In genomic region chr10:63464402-63465292, GRCh38 we compare ENCODE assay signal across 9 cellular contexts. TPM values are rescaled to one million over a fixed set of nuclear protein-coding genes. Genes with fewer than 3 reads are reported as not detected.
DNase-seq lines count a peak whose midpoint lies in the region; ATAC-seq, FAIRE-seq and TF ChIP-seq lines count a peak whose summit lies in the region.
"Had no signal": no experiment of that assay in that cellular context is flagged by ENCODE, and none has a peak within 500 bp of the region (broad histone marks: within the 10 kb centered on the region; RNA-seq: fewer than 3 reads in every experiment).

No MANE protein-coding gene starts in this region.

- H4K8ac ChIP-seq in trophoblast cell (ENCODE audit: low read depth, low read length): peak overlapping the region; percentile 30

- peak overlapping the region; percentile 90 for H3K14ac ChIP-seq in trophoblast cell (ENCODE audit: low read length)

- WGBS in trophoblast cell (ENCODE audit: extremely low coverage, insufficient coverage, insufficient read length): no CpG with 5 or more reads among the region's 35 CpGs

- H3K27ac ChIP-seq in trophoblast cell (ENCODE audit: low read depth, low read length): peak overlapping the region; percentile 96

- no peaks in the 10 kb centered on the region for H3K4me1 ChIP-seq in trophoblast cell (ENCODE audit: control insufficient read depth in 1 of 2, insufficient read depth in 2 of 2, low read length in 2 of 2)

- H3K27me3 ChIP-seq in trophoblast cell (ENCODE audit: insufficient read depth, low read length): no peaks in the 10 kb centered on the region

- H3K4me3 ChIP-seq in trophoblast cell (ENCODE audit: low read depth, low read length): peak overlapping the region; percentile 99

- peak overlapping the region; percentile 82 for H2BK5ac ChIP-seq in trophoblast cell (ENCODE audit: low read depth, low read length, poor library complexity)

- POLR2A ChIA-PET in activated CD8-positive, alpha-beta T cell treated with anti-CD3 and anti-CD28 coated beads, Interleukin-2, amount 10 ng/mL, durations not matched to agents 7 days and 5 days (lab: Charles Lee): interaction anchor here (1.2 kb wide), 1 partner anchor 196 kb away, joined by 6 read pairs; no protein-coding TSS in a partner anchor

- H3K18ac ChIP-seq in trophoblast cell (ENCODE audit: low read length): peak overlapping the region; percentile 91

- H3K4me2 ChIP-seq in trophoblast cell (ENCODE audit: low read length): peak overlapping the region; percentile 72

- FAIRE-seq in GM12891 (lab: Jason Lieb, UNC): peak; percentile 47
- FAIRE-seq in frontal cortex (lab: Jason Lieb, UNC): no peak
- FAIRE-seq: colon had no signal

- peak overlapping the region; percentile 93 for H3K4me3 Mint-ChIP-seq in activated CD8-positive, alpha-beta T cell treated with anti-CD3 and anti-CD28 coated beads, Interleukin-2, amount 10 ng/mL, durations not matched to agents 7 days and 5 days

- peak overlapping the region; percentile 93 for H3K9ac ChIP-seq in trophoblast cell (ENCODE audit: low read length)

- no peak overlapping the region for H2AFZ ChIP-seq in trophoblast cell (ENCODE audit: insufficient read depth, low read length, poor library complexity)

- peak; percentile 52 for ATAC-seq in GM21717 (IDR thresholded peaks at IDR 0.05; ENCODE audit: unreplicated experiment)
- ATAC-seq in activated CD8-positive, alpha-beta T cell treated with anti-CD3 and anti-CD28 coated beads, Interleukin-2, amount 10 ng/mL, durations not matched to agents 7 days and 5 days: peak; percentile 50

- no peak overlapping the region for H3K27ac Mint-ChIP-seq in activated CD8-positive, alpha-beta T cell treated with anti-CD3 and anti-CD28 coated beads, Interleukin-2, amount 10 ng/mL, durations not matched to agents 7 days and 5 days

- peaks cover 2% of the 10 kb centered on the region for H3K27me3 Mint-ChIP-seq in activated CD8-positive, alpha-beta T cell treated with anti-CD3 and anti-CD28 coated beads, Interleukin-2, amount 10 ng/mL, durations not matched to agents 7 days and 5 days (ENCODE audit: low read depth)

- peak overlapping the region; percentile 72 for H4K91ac ChIP-seq in trophoblast cell (ENCODE audit: low read depth, low read length)

- peaks cover 17% of the 10 kb centered on the region for H3K4me1 Mint-ChIP-seq in activated CD8-positive, alpha-beta T cell treated with anti-CD3 and anti-CD28 coated beads, Interleukin-2, amount 10 ng/mL, durations not matched to agents 7 days and 5 days (ENCODE audit: low read depth)

- H2AK5ac ChIP-seq in trophoblast cell (ENCODE audit: low read length): no peak overlapping the region

- H3K23ac ChIP-seq in trophoblast cell (ENCODE audit: low read length): no peak overlapping the region

- H3K36me3 Mint-ChIP-seq in activated CD8-positive, alpha-beta T cell treated with anti-CD3 and anti-CD28 coated beads, Interleukin-2, amount 10 ng/mL, durations not matched to agents 7 days and 5 days (ENCODE audit: low read depth): peaks cover 2% of the 10 kb centered on the region

- H3K4ac ChIP-seq in trophoblast cell (ENCODE audit: low read depth, low read length): no peak overlapping the region

- H4K12ac ChIP-seq in trophoblast cell (ENCODE audit: low read depth, low read length): peak overlapping the region; percentile 23

- no peaks in the 10 kb centered on the region for H3K36me3 ChIP-seq in trophoblast cell (ENCODE audit: control insufficient read depth in 1 of 2, insufficient read depth in 2 of 2, low read length in 2 of 2)

- no peak overlapping the region for H2BK12ac ChIP-seq in trophoblast cell (ENCODE audit: low read length)

- CTCF ChIA-PET in activated CD8-positive, alpha-beta T cell treated with anti-CD3 and anti-CD28 coated beads, Interleukin-2, amount 10 ng/mL, durations not matched to agents 7 days and 5 days (lab: Charles Lee): interaction anchor here (0.6 to 2.7 kb wide), 11 partner anchors 9 to 297 kb away, joined by 3 to 11 read pairs (median 3); no protein-coding TSS in a partner anchor

- H2BK120ac ChIP-seq in trophoblast cell (ENCODE audit: insufficient read depth, low read length, poor library complexity): peak overlapping the region; percentile 41

- no peak for TF ChIP-seq POLR2A in GM12891 (IDR thresholded peaks at IDR 0.05; ENCODE audit: low read depth, low read length)

- no peaks in the 10 kb centered on the region for H3K9me3 Mint-ChIP-seq in activated CD8-positive, alpha-beta T cell treated with anti-CD3 and anti-CD28 coated beads, Interleukin-2, amount 10 ng/mL, durations not matched to agents 7 days and 5 days (ENCODE audit: insufficient read depth)

- DNase-seq in GM12891 (ENCODE audit: insufficient read length, low spot score) (no peak), frontal cortex (ENCODE audit: low spot score in 2 of 2) (peak; percentile 14 to 27), trophoblast cell (peak; percentile 1 to 44), D341Med (ENCODE audit: low spot score) (no peak), GF-D8 (lab: John Stamatoyannopoulos, UW) (no peak)
- DNase-seq in activated CD8-positive, alpha-beta T cell treated with anti-CD3 and anti-CD28 coated beads, Interleukin-2, amount 10 ng/mL, durations not matched to agents 7 days and 5 days: no peak

- H3K9me3 ChIP-seq in trophoblast cell (ENCODE audit: insufficient read depth, low read depth, low read length): no peaks in the 10 kb centered on the region

- H3K79me2 ChIP-seq in trophoblast cell (ENCODE audit: control insufficient read depth, insufficient read depth, low read length, poor library complexity): peaks cover 12% of the 10 kb centered on the region

- TF ChIP-seq RAD21 in Ishikawa (IDR thresholded peaks at IDR 0.05; ENCODE audit: low read depth): no peak

- TF ChIP-seq EP300 in Ishikawa (IDR thresholded peaks at IDR 0.05; ENCODE audit: borderline replicate concordance): no peak; the same call in 1 of the 2 replicates

- H3K79me1 ChIP-seq in trophoblast cell (ENCODE audit: low read length): peaks cover 15% of the 10 kb centered on the region

TF ChIP-seq in GM12891, 5 proteins besides CTCF, POLR2A, EP300 and RAD21:
- TF ChIP-seq SPI1 (IDR thresholded peaks at IDR 0.05; ENCODE audit: low read depth, low read length) (no peak), PAX5 (IDR thresholded peaks at IDR 0.05; ENCODE audit: insufficient read depth, low read length, severe bottlenecking) (no peak), POLR2AphosphoS5 (IDR thresholded peaks at IDR 0.05; ENCODE audit: low read depth, low read length) (no peak), TAF1 (IDR thresholded peaks at IDR 0.05; ENCODE audit: low read depth, low read length) (no peak), POU2F2 (IDR thresholded peaks at IDR 0.05; ENCODE audit: low read depth, low read length) (no peak)

TF ChIP-seq in Ishikawa, 13 proteins besides CTCF, POLR2A, EP300 and RAD21:
- TF ChIP-seq MAX (IDR thresholded peaks at IDR 0.05) (0 out of 2 replicates have a peak, but pooled peaks have one; percentile 0), REST (IDR thresholded peaks at IDR 0.05; ENCODE audit: low read depth) (no peak), TAF1 (IDR thresholded peaks at IDR 0.05; ENCODE audit: low read depth) (no peak), NFIC (IDR thresholded peaks at IDR 0.05) (0 out of 2 replicates have a peak, but pooled peaks have one; percentile 3), ZBTB7A (IDR thresholded peaks at IDR 0.05; ENCODE audit: low read depth) (peak; percentile 79)

RNA-seq across cellular contexts. Expression of gene JMJD1C, which starts 1.1 kb away (rescaled TPM):
- 27.1 TPM for polyA plus RNA-seq in GM12891 (2012; ENCODE audit: low read depth, missing spikeins)
- 10 to 100 TPM; 63.0 to 65.1 TPM for total RNA-seq in activated CD8-positive, alpha-beta T cell treated with anti-CD3 and anti-CD28 coated beads, Interleukin-2, amount 10 ng/mL, durations not matched to agents 7 days and 5 days
- total RNA-seq in frontal cortex: 165 TPM
- 35.9 and 36.9 TPM in 2 replicates for polyA plus RNA-seq in trophoblast cell (2013)

RNA-seq across cellular contexts. Expression of gene REEP3, which starts 56.6 kb away (rescaled TPM):
- 4.5 TPM for polyA plus RNA-seq in GM12891 (2012; ENCODE audit: low read depth, missing spikeins)
- 10 to 100 TPM; 17.5 to 17.6 TPM for total RNA-seq in activated CD8-positive, alpha-beta T cell treated with anti-CD3 and anti-CD28 coated beads, Interleukin-2, amount 10 ng/mL, durations not matched to agents 7 days and 5 days
- total RNA-seq in frontal cortex: 17.9 TPM
- polyA plus RNA-seq in trophoblast cell (2013): 23.7 and 24.1 TPM in 2 replicates

Comparison
In these comparisons a context has a peak if more than half of its experiments do, and no peak if none do; other contexts are left out.
1. DNase-seq: peak in frontal cortex (2 of 2) and trophoblast cell (2 of 2); none in GM12891 (single experiment), activated CD8-positive, alpha-beta T cell treated with anti-CD3 and anti-CD28 coated beads, Interleukin-2, amount 10 ng/mL, durations not matched to agents 7 days and 5 days (single experiment), D341Med (single experiment) and GF-D8 (single experiment).